Comparison of ENCODE assay signal across 31 cellular contexts in the genomic region with DNA sequence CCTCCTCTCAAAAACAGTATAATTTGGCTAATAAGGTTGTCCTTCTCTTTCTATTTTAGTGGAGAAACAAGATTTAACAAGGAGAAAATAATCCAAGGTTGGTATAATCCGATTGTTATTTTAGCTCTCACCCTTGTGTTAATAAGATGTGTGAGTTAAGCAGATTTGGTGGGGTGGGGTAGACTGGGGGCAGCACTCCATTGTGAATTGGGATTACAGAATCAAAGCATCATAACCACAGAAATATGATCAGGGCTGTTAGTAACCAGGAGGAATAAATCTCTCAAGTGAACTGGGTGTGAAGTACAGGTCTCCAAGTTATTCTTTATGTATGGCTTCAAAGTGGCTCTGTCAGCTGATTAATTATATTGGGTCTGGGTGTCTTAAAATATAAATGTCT. TPM values are rescaled to one million over a fixed set of nuclear protein-coding genes. Genes with fewer than 3 reads are reported as not detected.
"Had no signal": no experiment of that assay in that cellular context is flagged by ENCODE, and none has a peak within 500 bp of the region (broad histone marks: within the 10 kb centered on the region; RNA-seq: fewer than 3 reads in every experiment).

No MANE protein-coding gene starts in this region.

- DNase-seq: effector CD4-positive, alpha-beta T cell; heart left ventricle; hippocampal formation; naive thymus-derived CD8-positive, alpha-beta T cell; psoas muscle; retina; right lobe of liver; spleen; stimulated activated CD4-positive, alpha-beta T cell treated with anti-CD3 and anti-CD28 coated beads, Interleukin-15, amount 100 ng/mL, for 24 hours; stimulated activated CD4-positive, alpha-beta T cell treated with anti-CD3 and anti-CD28 coated beads, Interleukin-1b, Interleukin-23, amount 100 ng/mL, for 48 hours; stimulated activated CD4-positive, alpha-beta T cell treated with anti-CD3 and anti-CD28 coated beads, Interleukin-4, amount 100 ng/mL, for 24 hours; stimulated activated naive B cell treated with anti-CD40 and anti-IgM and Interleukin-4, amounts not matched to agents 10 μg/mL and 1 μg/mL and 100 μg/mL, for 72 hours; stimulated activated naive CD8-positive, alpha-beta T cell treated with anti-CD3 and anti-CD28 coated beads, Interleukin-15, amount 100 ng/mL, for 72 hours; testis; upper lobe of right lung had no signal

- H3K9me3 ChIP-seq: heart left ventricle, mucosa of descending colon, neutrophil, psoas muscle, right lobe of liver, spleen, testis, tibial nerve, upper lobe of right lung, vagina had no signal

- ATAC-seq: esophagus mucosa; heart left ventricle; left lobe of liver; naive thymus-derived CD8-positive, alpha-beta T cell; psoas muscle; right lobe of liver; stimulated activated naive B cell treated with anti-CD40 and anti-IgM and Interleukin-4, amounts not matched to agents 10 μg/mL and 1 μg/mL and 100 μg/mL, for 72 hours; stimulated activated naive CD8-positive, alpha-beta T cell treated with anti-CD3 and anti-CD28 coated beads, Interleukin-15, amount 100 ng/mL, for 72 hours; upper lobe of right lung had no signal

- H3K27ac ChIP-seq: heart left ventricle, neutrophil, psoas muscle, right lobe of liver, spleen, testis, tibial nerve, upper lobe of right lung, vagina had no signal

- H3K27me3 Mint-ChIP-seq: naive thymus-derived CD8-positive, alpha-beta T cell; stimulated activated naive B cell treated with anti-CD40 and anti-IgM and Interleukin-4, amounts not matched to agents 10 μg/mL and 1 μg/mL and 100 μg/mL, for 72 hours; stimulated activated naive CD8-positive, alpha-beta T cell treated with anti-CD3 and anti-CD28 coated beads, Interleukin-15, amount 100 ng/mL, for 72 hours had no signal

- FAIRE-seq: endometrium, frontal cortex had no signal

- H3K27ac Mint-ChIP-seq: stimulated activated naive B cell treated with anti-CD40 and anti-IgM and Interleukin-4, amounts not matched to agents 10 μg/mL and 1 μg/mL and 100 μg/mL, for 72 hours had no signal

- H3K4me3 Mint-ChIP-seq: naive thymus-derived CD8-positive, alpha-beta T cell; stimulated activated naive B cell treated with anti-CD40 and anti-IgM and Interleukin-4, amounts not matched to agents 10 μg/mL and 1 μg/mL and 100 μg/mL, for 72 hours; stimulated activated naive CD8-positive, alpha-beta T cell treated with anti-CD3 and anti-CD28 coated beads, Interleukin-15, amount 100 ng/mL, for 72 hours had no signal

RNA-seq across cellular contexts. Expression of a gene that starts 48.3 kb away (rescaled TPM):
- total RNA-seq: dermis microvascular lymphatic vessel endothelial cell; esophagus mucosa; fibroblast of lung; frontal cortex; glomerular endothelial cell; kidney epithelial cell; lower leg skin; mammary epithelial cell; mesenteric fat pad; mucosa of descending colon; naive thymus-derived CD8-positive, alpha-beta T cell; osteoblast; psoas muscle; spleen; testis; tibial nerve; upper lobe of right lung; vagina had no signal
